In the genomic region with DNA sequence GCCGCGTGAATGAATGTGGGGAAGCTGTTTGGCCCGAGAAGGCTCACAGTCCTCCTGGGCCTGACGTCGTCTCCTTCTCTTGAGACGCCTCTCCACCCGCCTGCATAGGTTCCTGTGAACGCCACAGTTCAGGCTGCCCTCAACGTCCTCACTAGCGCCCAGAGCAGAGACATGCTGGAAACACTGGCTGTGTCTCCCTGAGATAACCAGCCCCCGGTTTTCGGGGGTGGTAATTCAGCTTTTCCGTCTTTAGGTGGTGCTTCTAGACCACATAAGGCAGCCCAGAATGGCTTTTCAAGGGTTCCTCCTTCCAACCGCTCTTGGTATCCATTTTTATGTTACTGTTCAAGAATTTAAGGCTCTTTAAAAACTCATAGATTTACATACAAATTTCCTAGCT, we compare ENCODE assay signal across 8 cellular contexts.
DNase-seq lines count a peak whose midpoint lies in the region; ATAC-seq and TF ChIP-seq lines count a peak whose summit lies in the region.

No MANE protein-coding gene starts in this region.

- DNase-seq in CMK (ENCODE audit: low read depth) = peak; percentile 3
- peak; percentile 42 for DNase-seq in NB4 (ENCODE audit: low read depth)
- peak; percentile 56 for DNase-seq in astrocyte of the cerebellum (ENCODE audit: low read depth)
- DNase-seq in substantia nigra (lab: John Stamatoyannopoulos, UW) = peak in 42 of 49 donors; percentile 4 to 74 (median 41)

- TF ChIP-seq CTCF in NB4 (IDR thresholded peaks at IDR 0.05; ENCODE audit: low read depth, low read length) (peak; percentile 6), astrocyte of the cerebellum (IDR thresholded peaks at IDR 0.05; ENCODE audit: low read depth, low read length, missing control alignments) (peak; percentile 76)

- no peaks in the 10 kb centered on the region for H3K4me1 ChIP-seq in iPS-18a (ENCODE audit: control insufficient read depth, low read depth, low read length)

- H3K36me3 ChIP-seq in iPS-18a (ENCODE audit: control insufficient read depth, low read depth, low read length) = no peaks in the 10 kb centered on the region

- TF ChIP-seq POLR2A in NB4 (IDR thresholded peaks at IDR 0.05; ENCODE audit: extremely low read depth, insufficient read length) = no peak

- H3K27ac ChIP-seq in iPS-18a (ENCODE audit: low read length) (no peak overlapping the region), substantia nigra (ENCODE audit: low read depth, low read length, poor library complexity, severe bottlenecking) (no peak overlapping the region)

- in situ Hi-C loops in astrocyte of the cerebellum (cut with HindIII; ENCODE audit: low sequenced_read_pairs) = no loop called here

- H3K9ac ChIP-seq in iPS-18a (ENCODE audit: low read length) = no peak overlapping the region

- H3K4me3 ChIP-seq in NB4 (ENCODE audit: low read depth, low read length) = no peak overlapping the region
- H3K4me3 ChIP-seq in astrocyte of the cerebellum (ENCODE audit: low read depth, low read length) = peak overlapping the region; percentile 37
- peak overlapping the region; percentile 67 for H3K4me3 ChIP-seq in iPS-18a (ENCODE audit: low read length)

- ATAC-seq in GM21526 (IDR thresholded peaks at IDR 0.05; ENCODE audit: low FRiP score, unreplicated experiment) = no peak
- no peak for ATAC-seq in GM18858 (IDR thresholded peaks at IDR 0.05; ENCODE audit: unreplicated experiment)
- ATAC-seq in GM18870 (IDR thresholded peaks at IDR 0.05; ENCODE audit: unreplicated experiment) = no peak

- peaks cover 5% of the 10 kb centered on the region for H3K27me3 ChIP-seq in iPS-18a (ENCODE audit: control insufficient read depth, insufficient read depth, low read length)

- H3K9me3 ChIP-seq in iPS-18a (ENCODE audit: control insufficient read depth, low read depth, low read length) = no peaks in the 10 kb centered on the region

Comparison
In these comparisons a context has a peak if more than half of its experiments do, and no peak if none do; other contexts are left out.
1. DNase-seq: peak in every context shown above with its lines; median percentile 56 in astrocyte of the cerebellum; 42 in NB4; 41 in substantia nigra; 3 in CMK.